8 cellular contexts compared by ENCODE assay signal in genomic region chr3:44992555-44993470, GRCh38. TPM values are rescaled to one million over a fixed set of nuclear protein-coding genes. Genes with fewer than 3 reads are reported as not detected.
DNase-seq lines count a peak whose midpoint lies in the region; TF ChIP-seq lines count a peak whose summit lies in the region.

No MANE protein-coding gene starts in this region.

- H3F3A ChIP-seq in PC-9 (ENCODE audit: insufficient read depth, low read depth): peaks cover 15% of the 10 kb centered on the region; the same call in 1 of the 2 replicates

- H3K4me1 Mint-ChIP-seq in activated T-helper 2 cell treated with anti-CD3 and anti-CD28 coated beads, Interferon-gamma antibody, Interleukin-2, Interleukin-4, amounts not matched to agents 10 μg/mL and 5 μg/mL and 100 μg/mL, durations not matched to agents 14 hours and 24 hours and 36 hours (ENCODE audit: low read depth): peaks cover 24% of the 10 kb centered on the region

- H3K9ac ChIP-seq in fibroblast of lung (ENCODE audit: insufficient read depth, low read length): no peak overlapping the region

- no peaks in the 10 kb centered on the region for H3K27me3 ChIP-seq in PC-9 (ENCODE audit: insufficient read depth, low read depth)
- no peaks in the 10 kb centered on the region for H3K27me3 ChIP-seq in fibroblast of lung (ENCODE audit: control insufficient read depth, insufficient read depth, low read length)

- H3K27me3 Mint-ChIP-seq in activated T-helper 2 cell treated with anti-CD3 and anti-CD28 coated beads, Interferon-gamma antibody, Interleukin-2, Interleukin-4, amounts not matched to agents 10 μg/mL and 5 μg/mL and 100 μg/mL, durations not matched to agents 14 hours and 24 hours and 36 hours (ENCODE audit: low read depth): no peaks in the 10 kb centered on the region

- H4K20me1 ChIP-seq in PC-9 (ENCODE audit: insufficient read depth) (no peaks in the 10 kb centered on the region; the same call in 1 of the 2 replicates), fibroblast of lung (ENCODE audit: control insufficient read depth, extremely low read depth, insufficient read depth, low read length) (no peaks in the 10 kb centered on the region)

- CTCF ChIA-PET in PC-9 (lab: Charles Lee): no interaction called here

- peak; percentile 42 for DNase-seq in activated CD4-positive, alpha-beta T cell treated with anti-CD3 and anti-CD28 coated beads for 48 hours
- DNase-seq in activated CD4-positive, alpha-beta T cell treated with anti-CD3 and anti-CD28 coated beads, Interleukin-2, amount 50 U/mL, for 4 hours: no peak
- DNase-seq in PC-9 (no peak), fibroblast of lung (ENCODE audit: low read depth in 2 of 2) (peak in 1 of 2 donors; percentile 29), Ammon's horn (ENCODE audit: low spot score) (no peak), SHP77 treated with DMSO at 0.1 percent for 48 hours (lab: John Stamatoyannopoulos, UW) (no peak)
- DNase-seq in activated T-helper 2 cell treated with anti-CD3 and anti-CD28 coated beads, Interferon-gamma antibody, Interleukin-2, Interleukin-4, amounts not matched to agents 10 μg/mL and 5 μg/mL and 100 μg/mL, durations not matched to agents 14 hours and 24 hours and 36 hours (ENCODE audit: low spot score): no peak

- H3K4me2 ChIP-seq in PC-9: no peak overlapping the region
- peak overlapping the region; percentile 17 for H3K4me2 ChIP-seq in fibroblast of lung (ENCODE audit: extremely low read depth, insufficient read depth, low read length)

- H3K4me3 Mint-ChIP-seq in activated T-helper 2 cell treated with anti-CD3 and anti-CD28 coated beads, Interferon-gamma antibody, Interleukin-2, Interleukin-4, amounts not matched to agents 10 μg/mL and 5 μg/mL and 100 μg/mL, durations not matched to agents 14 hours and 24 hours and 36 hours (ENCODE audit: low read depth): no peak overlapping the region

- no peaks in the 10 kb centered on the region for H3K9me2 ChIP-seq in PC-9 (ENCODE audit: insufficient read depth)

- H3K36me3 Mint-ChIP-seq in activated T-helper 2 cell treated with anti-CD3 and anti-CD28 coated beads, Interferon-gamma antibody, Interleukin-2, Interleukin-4, amounts not matched to agents 10 μg/mL and 5 μg/mL and 100 μg/mL, durations not matched to agents 14 hours and 24 hours and 36 hours (ENCODE audit: low read depth): peaks cover 71% of the 10 kb centered on the region

- H3K4me1 ChIP-seq in PC-9 (replicated peaks; ENCODE audit: insufficient read depth) (peaks cover 23% of the 10 kb centered on the region), fibroblast of lung (ENCODE audit: control insufficient read depth, extremely low read depth, insufficient read depth, low read length) (peaks cover 29% of the 10 kb centered on the region)

- H2AFZ ChIP-seq in PC-9 (no peak overlapping the region), fibroblast of lung (ENCODE audit: low read length) (no peak overlapping the region)

- peak overlapping the region; percentile 55; the same call in 1 of the 2 replicates for H3K27ac ChIP-seq in PC-9
- H3K27ac ChIP-seq in fibroblast of lung (ENCODE audit: insufficient read depth, low read length): peak overlapping the region; percentile 60
- peak overlapping the region in 18 of 21 experiments; percentile 22 to 77 (median 59) for H3K27ac ChIP-seq in skin epidermis

- no peaks in the 10 kb centered on the region for H3K9me3 Mint-ChIP-seq in activated T-helper 2 cell treated with anti-CD3 and anti-CD28 coated beads, Interferon-gamma antibody, Interleukin-2, Interleukin-4, amounts not matched to agents 10 μg/mL and 5 μg/mL and 100 μg/mL, durations not matched to agents 14 hours and 24 hours and 36 hours

- TF ChIP-seq CTCF in PC-9 (conservative IDR thresholded peaks at IDR 0.05): peak; percentile 69
- TF ChIP-seq CTCF in fibroblast of lung (conservative IDR thresholded peaks at IDR 0.05 in 1 of 2, IDR thresholded peaks at IDR 0.05 in 1 of 2; ENCODE audit: low read depth in 1 of 2, low read length in 2 of 2): peak; percentile 54 to 77

- H3K36me3 ChIP-seq in PC-9 (ENCODE audit: low read depth) (peaks cover 20% of the 10 kb centered on the region; the same call in 1 of the 2 replicates), fibroblast of lung (ENCODE audit: control insufficient read depth, insufficient read depth, low read length) (peaks cover 8% of the 10 kb centered on the region)

- peaks cover 43% of the 10 kb centered on the region for H3K79me2 ChIP-seq in PC-9 (ENCODE audit: low read depth)
- H3K79me2 ChIP-seq in fibroblast of lung (ENCODE audit: control insufficient read depth, insufficient read depth, low read length): peaks cover 8% of the 10 kb centered on the region

- H3K4me3 ChIP-seq in PC-9 (no peak overlapping the region), fibroblast of lung (replicated peaks in 1 of 4; ENCODE audit: control extremely low read depth in 1 of 4, insufficient read depth in 1 of 4, low read depth in 3 of 4, low read length in 4 of 4) (no peak overlapping the region), skin epidermis (no peak overlapping the region)

- H3K27ac Mint-ChIP-seq in activated T-helper 2 cell treated with anti-CD3 and anti-CD28 coated beads, Interferon-gamma antibody, Interleukin-2, Interleukin-4, amounts not matched to agents 10 μg/mL and 5 μg/mL and 100 μg/mL, durations not matched to agents 14 hours and 24 hours and 36 hours: no peak overlapping the region

- BruUV-seq in PC-9 (replicated peaks; lab: Mats Ljungman, UMichigan): no TSS peak

- intact Hi-C loops in PC-9 (cut with micrococcal nuclease; ENCODE audit: unreplicated experiment): no loop called here
- intact Hi-C loops in activated T-helper 2 cell treated with anti-CD3 and anti-CD28 coated beads, Interferon-gamma antibody, Interleukin-2, Interleukin-4, amounts not matched to agents 10 μg/mL and 5 μg/mL and 100 μg/mL, durations not matched to agents 14 hours and 24 hours and 36 hours (cut with micrococcal nuclease): no loop called here

- no peaks in the 10 kb centered on the region for H3K9me3 ChIP-seq in PC-9 (ENCODE audit: insufficient read depth, low read depth)
- no peaks in the 10 kb centered on the region for H3K9me3 ChIP-seq in fibroblast of lung (ENCODE audit: control insufficient read depth, insufficient read depth, low read depth, low read length)

- POLR2A ChIA-PET in PC-9 (lab: Charles Lee; ENCODE audit: unreplicated experiment): interaction anchor here (0.7 kb wide), 2 partner anchors 35 to 69 kb away, joined by 4 to 5 read pairs; no protein-coding TSS in a partner anchor

RNA-seq across cellular contexts. Expression of gene EXOSC7, which starts 16.8 kb away (rescaled TPM):
- total RNA-seq in PC-9 (2021): 56.2 and 58.0 TPM in 2 replicates
- 36.7 and 58.8 TPM in 2 replicates for total RNA-seq in fibroblast of lung
- 72.1 and 72.5 TPM in 2 replicates for polyA plus RNA-seq in fibroblast of lung
- polyA plus RNA-seq in fibroblast of lung (2012): 58.8 and 65.4 TPM in 2 replicates
- 9.8 and 57.0 TPM in 2 replicates for polyA minus RNA-seq in fibroblast of lung (ENCODE audit: low replicate concordance)
- 83.0 and 86.5 TPM in 2 replicates for total RNA-seq in activated T-helper 2 cell treated with anti-CD3 and anti-CD28 coated beads, Interferon-gamma antibody, Interleukin-2, Interleukin-4, amounts not matched to agents 10 μg/mL and 5 μg/mL and 100 μg/mL, durations not matched to agents 14 hours and 24 hours and 36 hours

RNA-seq across cellular contexts. Expression of gene ZDHHC3, which starts 16.8 kb away (rescaled TPM):
- 107 and 118 TPM in 2 replicates for total RNA-seq in PC-9 (2021)
- 37.8 and 53.2 TPM in 2 replicates for total RNA-seq in fibroblast of lung
- polyA plus RNA-seq in fibroblast of lung: 126 and 155 TPM in 2 replicates
- 67.6 and 74.7 TPM in 2 replicates for polyA plus RNA-seq in fibroblast of lung (2012)
- polyA minus RNA-seq in fibroblast of lung (ENCODE audit: low replicate concordance): 352 and 406 TPM in 2 replicates
- total RNA-seq in activated T-helper 2 cell treated with anti-CD3 and anti-CD28 coated beads, Interferon-gamma antibody, Interleukin-2, Interleukin-4, amounts not matched to agents 10 μg/mL and 5 μg/mL and 100 μg/mL, durations not matched to agents 14 hours and 24 hours and 36 hours: 38.0 and 40.3 TPM in 2 replicates

RNA-seq across cellular contexts. Expression of gene CLEC3B, which starts 33.3 kb away (rescaled TPM):
- not detected in 2 replicates for total RNA-seq in PC-9 (2021)
- total RNA-seq in fibroblast of lung: 20.0 and 56.3 TPM in 2 replicates
- polyA plus RNA-seq in fibroblast of lung: 49.2 and 87.2 TPM in 2 replicates
- 93.0 and 161 TPM in 2 replicates for polyA plus RNA-seq in fibroblast of lung (2012)
- 15.2 and 32.2 TPM in 2 replicates for polyA minus RNA-seq in fibroblast of lung (ENCODE audit: low replicate concordance)
- total RNA-seq in activated T-helper 2 cell treated with anti-CD3 and anti-CD28 coated beads, Interferon-gamma antibody, Interleukin-2, Interleukin-4, amounts not matched to agents 10 μg/mL and 5 μg/mL and 100 μg/mL, durations not matched to agents 14 hours and 24 hours and 36 hours: 0.21 TPM in 1 of 2 replicates, not detected in the other

Comparison
In these comparisons a context has a peak if more than half of its experiments do, and no peak if none do; other contexts are left out.
1. RNA of gene CLEC3B, which starts 33.3 kb away (total RNA-seq): 20.0 to 56.3 TPM in fibroblast of lung; not detected in PC-9 and 0.21 TPM in activated T-helper 2 cell treated with anti-CD3 and anti-CD28 coated beads, Interferon-gamma antibody, Interleukin-2, Interleukin-4, amounts not matched to agents 10 μg/mL and 5 μg/mL and 100 μg/mL, durations not matched to agents 14 hours and 24 hours and 36 hours; every median in the first group is over 10 times any median in the second.
2. Peak in every context shown above with its lines, with median percentiles within 50 percentile points of each other: H3K27ac ChIP-seq.